Comparison of ENCODE assay signal across 22 cellular contexts in the genomic region with DNA sequence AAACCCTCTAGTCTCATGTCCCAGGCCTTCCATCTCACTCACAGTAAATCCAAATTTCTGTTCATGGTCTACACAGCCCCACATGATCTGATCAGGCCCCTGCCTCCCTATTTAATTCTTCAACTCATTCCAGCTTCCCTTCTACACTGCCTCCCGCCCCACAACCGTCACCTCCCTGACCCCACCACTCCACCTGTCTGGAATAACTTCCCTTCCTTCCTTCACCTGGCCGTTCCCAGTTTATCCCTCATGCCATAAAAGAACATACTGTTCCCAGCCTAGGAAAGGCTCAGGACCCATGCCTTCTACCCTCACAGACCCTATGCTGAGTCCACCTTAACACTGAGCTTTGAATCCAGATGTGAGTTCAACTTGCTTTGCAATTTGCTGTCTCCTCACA. TPM values are rescaled to one million over a fixed set of nuclear protein-coding genes. Genes with fewer than 3 reads are reported as not detected.
A peak's percentile ranks its signal among the peaks of the same experiment; 100 is the strongest.
DNase-seq lines count a peak whose midpoint lies in the region; ATAC-seq, FAIRE-seq and TF ChIP-seq lines count a peak whose summit lies in the region.
"Had no signal": no experiment of that assay in that cellular context is flagged by ENCODE, and none has a peak within 500 bp of the region (broad histone marks: within the 10 kb centered on the region; RNA-seq: fewer than 3 reads in every experiment).

No MANE protein-coding gene starts in this region.

- no peaks in the 10 kb centered on the region for H3K9me2 ChIP-seq in GM23338 (ENCODE audit: insufficient read depth)

- H4K20me1 ChIP-seq in GM23338 (replicated peaks; ENCODE audit: insufficient read depth): no peaks in the 10 kb centered on the region
- H4K20me1 ChIP-seq in astrocyte (ENCODE audit: insufficient read depth, low read length): no peaks in the 10 kb centered on the region

- H3K79me2 ChIP-seq in GM23338 (replicated peaks; ENCODE audit: insufficient read depth) (no peaks in the 10 kb centered on the region), astrocyte (ENCODE audit: insufficient read depth, low read length) (no peaks in the 10 kb centered on the region)

- no peaks in the 10 kb centered on the region for H3K9me3 ChIP-seq in astrocyte (ENCODE audit: insufficient read depth, low read depth, low read length)
- H3K9me3 ChIP-seq in endodermal cell (ENCODE audit: control insufficient read depth, low read length): no peaks in the 10 kb centered on the region
- H3K9me3 ChIP-seq: A549, BE2C, HAP-1 had no signal

- H3K36me3 Mint-ChIP-seq in GM23338 (ENCODE audit: low read depth) (no peaks in the 10 kb centered on the region), astrocyte (ENCODE audit: low read depth, unreplicated experiment) (no peaks in the 10 kb centered on the region), endodermal cell (ENCODE audit: low read depth) (no peaks in the 10 kb centered on the region)
- no peaks in the 10 kb centered on the region for H3K36me3 Mint-ChIP-seq in activated T-helper 17 cell treated with anti-CD3 and anti-CD28 coated beads, Interleukin-2, amount 50 U/mL, for 72 hours (ENCODE audit: low read depth)
- H3K36me3 Mint-ChIP-seq: CD4-positive, alpha-beta memory T cell had no signal

- H3K27ac Mint-ChIP-seq in GM23338 (peak overlapping the region; percentile 60; the same call in 1 of the 2 replicates), astrocyte (ENCODE audit: unreplicated experiment) (peak overlapping the region; percentile 58), endodermal cell (peak overlapping the region; percentile 3)
- H3K27ac Mint-ChIP-seq in activated T-helper 17 cell treated with anti-CD3 and anti-CD28 coated beads, Interleukin-2, amount 50 U/mL, for 72 hours: no peak overlapping the region
- H3K27ac Mint-ChIP-seq: HFFc6 had no signal

- H3K9ac ChIP-seq in astrocyte (ENCODE audit: low read length) (no peak overlapping the region), endodermal cell (ENCODE audit: extremely low read depth, low read length, poor library complexity, severe bottlenecking) (no peak overlapping the region)

- peaks cover 43% of the 10 kb centered on the region for H3K4me1 Mint-ChIP-seq in GM23338
- H3K4me1 Mint-ChIP-seq in astrocyte (ENCODE audit: low read depth, unreplicated experiment): no peaks in the 10 kb centered on the region
- peaks cover 42% of the 10 kb centered on the region for H3K4me1 Mint-ChIP-seq in endodermal cell
- H3K4me1 Mint-ChIP-seq in activated T-helper 17 cell treated with anti-CD3 and anti-CD28 coated beads, Interleukin-2, amount 50 U/mL, for 72 hours: no peaks in the 10 kb centered on the region
- H3K4me1 Mint-ChIP-seq: CD4-positive, alpha-beta memory T cell had no signal

- no peak overlapping the region for H3K4me3 Mint-ChIP-seq in GM23338
- no peak overlapping the region for H3K4me3 Mint-ChIP-seq in astrocyte (ENCODE audit: unreplicated experiment)
- H3K4me3 Mint-ChIP-seq in endodermal cell: no peak overlapping the region
- no peak overlapping the region for H3K4me3 Mint-ChIP-seq in activated T-helper 17 cell treated with anti-CD3 and anti-CD28 coated beads, Interleukin-2, amount 50 U/mL, for 72 hours
- H3K4me3 Mint-ChIP-seq: CD4-positive, alpha-beta memory T cell; HFFc6 had no signal

- no peaks in the 10 kb centered on the region; the same call in 1 of the 3 replicates for H3K9me3 Mint-ChIP-seq in GM23338
- no peaks in the 10 kb centered on the region for H3K9me3 Mint-ChIP-seq in astrocyte (ENCODE audit: unreplicated experiment)
- H3K9me3 Mint-ChIP-seq in endodermal cell: peaks cover 4% of the 10 kb centered on the region
- no peaks in the 10 kb centered on the region for H3K9me3 Mint-ChIP-seq in activated T-helper 17 cell treated with anti-CD3 and anti-CD28 coated beads, Interleukin-2, amount 50 U/mL, for 72 hours
- H3K9me3 Mint-ChIP-seq: HFFc6 had no signal

- no peak for FAIRE-seq in astrocyte (lab: Jason Lieb, UNC)
- FAIRE-seq: A549, GM12878, GM18507 had no signal

- no peaks in the 10 kb centered on the region for H3K27me3 ChIP-seq in GM23338 (ENCODE audit: insufficient read depth)
- no peaks in the 10 kb centered on the region for H3K27me3 ChIP-seq in astrocyte (ENCODE audit: insufficient read depth, low read length)
- H3K27me3 ChIP-seq in endodermal cell (ENCODE audit: control insufficient read depth, insufficient read depth, low read length, poor library complexity, severe bottlenecking): no peaks in the 10 kb centered on the region
- H3K27me3 ChIP-seq: BE2C had no signal

- H3K4me3 ChIP-seq in GM23338 (no peak overlapping the region), astrocyte (ENCODE audit: insufficient read depth, low read depth, low read length) (no peak overlapping the region), endodermal cell (ENCODE audit: low read length) (no peak overlapping the region)
- H3K4me3 ChIP-seq: A549, GM12878, HAP-1 had no signal

- H3K27me3 Mint-ChIP-seq in GM23338 (ENCODE audit: insufficient read depth, low read depth, poor library complexity) (peaks cover 10% of the 10 kb centered on the region), astrocyte (ENCODE audit: low read depth, unreplicated experiment) (peaks cover 11% of the 10 kb centered on the region), endodermal cell (ENCODE audit: insufficient read depth) (peaks cover 2% of the 10 kb centered on the region)
- no peaks in the 10 kb centered on the region for H3K27me3 Mint-ChIP-seq in activated T-helper 17 cell treated with anti-CD3 and anti-CD28 coated beads, Interleukin-2, amount 50 U/mL, for 72 hours
- H3K27me3 Mint-ChIP-seq: CD4-positive, alpha-beta memory T cell had no signal

- no peak for DNase-seq in GM23338 (ENCODE audit: low spot score)
- no peak for DNase-seq in astrocyte (ENCODE audit: low read depth)
- DNase-seq in endodermal cell: no peak
- no peak for DNase-seq in glomerular visceral epithelial cell (ENCODE audit: extremely low spot score)
- DNase-seq in dermis blood vessel endothelial cell: no peak
- no peak for DNase-seq in cerebellar cortex (ENCODE audit: low spot score)
- DNase-seq: 8988T; ACHN; AML-193; BE2C; C1 segment of cervical spinal cord; CD4-positive, alpha-beta memory T cell; COR-L47; DMS153; EL; GDM1; HFFc6 had no signal

- H3K36me3 ChIP-seq in GM23338 (ENCODE audit: insufficient read depth) (no peaks in the 10 kb centered on the region), astrocyte (ENCODE audit: insufficient read depth, low read length) (no peaks in the 10 kb centered on the region), endodermal cell (ENCODE audit: control insufficient read depth, insufficient read depth, low read length) (no peaks in the 10 kb centered on the region)
- H3K36me3 ChIP-seq: BE2C, HAP-1 had no signal

- no peak for ATAC-seq in GM23338
- no peak for ATAC-seq in activated T-helper 17 cell treated with anti-CD3 and anti-CD28 coated beads, Interleukin-2, amount 50 U/mL, for 72 hours (replicated peaks)
- ATAC-seq: A549, GM12878 had no signal

- H3K27ac ChIP-seq in GM23338 (ENCODE audit: low read depth): no peak overlapping the region
- no peak overlapping the region for H3K27ac ChIP-seq in astrocyte (ENCODE audit: low read depth, low read length)
- no peak overlapping the region for H3K27ac ChIP-seq in endodermal cell (ENCODE audit: low read depth, low read length)
- H3K27ac ChIP-seq: A549 had no signal

- WGBS in endodermal cell (ENCODE audit: insufficient coverage in 1 of 2, insufficient read length in 1 of 2), 2 experiments: 91 to 100% methylated on average over 2 to 3 of the region's 3 CpGs

- H3K4me2 ChIP-seq in GM23338: no peak overlapping the region
- no peak overlapping the region for H3K4me2 ChIP-seq in astrocyte (ENCODE audit: low read length)
- H3K4me2 ChIP-seq: A549 had no signal

- H3F3A ChIP-seq in GM23338 (replicated peaks; ENCODE audit: low read depth): 0 out of 2 replicates have a peak, but pooled peaks cover 3% of the 10 kb centered on the region

- H2AFZ ChIP-seq in GM23338 (no peak overlapping the region), astrocyte (ENCODE audit: low read depth, low read length) (no peak overlapping the region)

- TF ChIP-seq CTCF in GM23338 (conservative IDR thresholded peaks at IDR 0.05; ENCODE audit: low read depth in 2 of 2) (no peak), astrocyte (IDR thresholded peaks at IDR 0.05; ENCODE audit: insufficient read depth, low read depth, low read length) (no peak), endodermal cell (conservative IDR thresholded peaks at IDR 0.05) (no peak)

- H3K4me1 ChIP-seq in GM23338 (ENCODE audit: insufficient read depth): peaks cover 36% of the 10 kb centered on the region
- H3K4me1 ChIP-seq in astrocyte (ENCODE audit: insufficient read depth, low read length): no peaks in the 10 kb centered on the region
- H3K4me1 ChIP-seq in endodermal cell (ENCODE audit: control insufficient read depth, insufficient read depth, low read length): peaks cover 6% of the 10 kb centered on the region
- H3K4me1 ChIP-seq: BE2C had no signal

RNA-seq across cellular contexts. Expression of a gene that starts 6.8 kb away (rescaled TPM):
- total RNA-seq in GM23338 (2014; rRNA removed; shearing (Covaris generic)): 6.4 and 7.2 TPM in 2 replicates
- polyA plus RNA-seq in GM23338 (2016; fragmentation: Nextera tagmentation; extraction: Ambion mirVana): 2.3 and 2.6 TPM in 2 replicates
- 38.4 and 41.2 TPM in 2 replicates for total RNA-seq in astrocyte
- 10 to 100 TPM; 11.3 to 18.7 TPM for total RNA-seq in endodermal cell
- polyA plus RNA-seq in endodermal cell (2013, experiment 1 of 2): 39.8 TPM
- polyA plus RNA-seq in endodermal cell (2013, experiment 2 of 2): 34.4 TPM
- 10 to 100 TPM; 11.6 to 17.6 TPM for total RNA-seq in activated T-helper 17 cell treated with anti-CD3 and anti-CD28 coated beads, Interleukin-2, amount 50 U/mL, for 72 hours
- total RNA-seq in dermis blood vessel endothelial cell: 31.1 and 39.0 TPM in 2 replicates
